1 cellular context compared by ENCODE assay signal in the genomic region with DNA sequence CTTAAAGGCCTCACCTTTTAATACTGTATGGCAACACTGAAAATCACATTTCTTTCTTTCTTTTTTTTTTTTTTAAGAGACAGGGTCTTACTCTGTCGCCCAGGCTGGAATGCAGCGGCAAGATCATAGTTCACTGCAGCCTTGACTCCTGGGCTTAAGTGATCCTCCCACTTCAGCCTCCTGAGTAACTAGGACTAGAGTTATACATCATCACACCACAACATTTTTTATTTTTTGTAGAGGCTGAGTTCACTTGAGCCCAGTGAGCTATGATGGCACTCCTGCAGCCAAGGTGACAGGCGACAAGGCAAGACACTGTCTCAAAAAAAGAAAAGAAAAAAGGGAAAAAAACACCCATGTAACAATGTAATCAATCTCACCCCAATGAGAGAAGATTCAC.
TF ChIP-seq lines count a peak whose summit lies in the region.

No MANE protein-coding gene starts in this region.

TF ChIP-seq in HepG2, 621 proteins besides CTCF, POLR2A, EP300 and RAD21 (continued from another document):
- TF ChIP-seq HNF4A (CRISPR knock-in tag; IDR thresholded peaks at IDR 0.05) (peak; percentile 21; the same call in 1 of the 2 replicates), ZNF121 (CRISPR knock-in tag; IDR thresholded peaks at IDR 0.05) (peak; percentile 62), DNMT3B (CRISPR knock-in tag; conservative IDR thresholded peaks at IDR 0.05) (no peak)
- TF ChIP-seq, protein P1, sequence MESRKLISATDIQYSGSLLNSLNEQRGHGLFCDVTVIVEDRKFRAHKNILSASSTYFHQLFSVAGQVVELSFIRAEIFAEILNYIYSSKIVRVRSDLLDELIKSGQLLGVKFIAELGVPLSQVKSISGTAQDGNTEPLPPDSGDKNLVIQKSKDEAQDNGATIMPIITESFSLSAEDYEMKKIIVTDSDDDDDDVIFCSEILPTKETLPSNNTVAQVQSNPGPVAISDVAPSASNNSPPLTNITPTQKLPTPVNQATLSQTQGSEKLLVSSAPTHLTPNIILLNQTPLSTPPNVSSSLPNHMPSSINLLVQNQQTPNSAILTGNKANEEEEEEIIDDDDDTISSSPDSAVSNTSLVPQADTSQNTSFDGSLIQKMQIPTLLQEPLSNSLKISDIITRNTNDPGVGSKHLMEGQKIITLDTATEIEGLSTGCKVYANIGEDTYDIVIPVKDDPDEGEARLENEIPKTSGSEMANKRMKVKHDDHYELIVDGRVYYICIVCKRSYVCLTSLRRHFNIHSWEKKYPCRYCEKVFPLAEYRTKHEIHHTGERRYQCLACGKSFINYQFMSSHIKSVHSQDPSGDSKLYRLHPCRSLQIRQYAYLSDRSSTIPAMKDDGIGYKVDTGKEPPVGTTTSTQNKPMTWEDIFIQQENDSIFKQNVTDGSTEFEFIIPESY (CRISPR knock-in tag; IDR thresholded peaks at IDR 0.05) = peak; percentile 12; the same call in 1 of the 2 replicates
- TF ChIP-seq, protein P2, sequence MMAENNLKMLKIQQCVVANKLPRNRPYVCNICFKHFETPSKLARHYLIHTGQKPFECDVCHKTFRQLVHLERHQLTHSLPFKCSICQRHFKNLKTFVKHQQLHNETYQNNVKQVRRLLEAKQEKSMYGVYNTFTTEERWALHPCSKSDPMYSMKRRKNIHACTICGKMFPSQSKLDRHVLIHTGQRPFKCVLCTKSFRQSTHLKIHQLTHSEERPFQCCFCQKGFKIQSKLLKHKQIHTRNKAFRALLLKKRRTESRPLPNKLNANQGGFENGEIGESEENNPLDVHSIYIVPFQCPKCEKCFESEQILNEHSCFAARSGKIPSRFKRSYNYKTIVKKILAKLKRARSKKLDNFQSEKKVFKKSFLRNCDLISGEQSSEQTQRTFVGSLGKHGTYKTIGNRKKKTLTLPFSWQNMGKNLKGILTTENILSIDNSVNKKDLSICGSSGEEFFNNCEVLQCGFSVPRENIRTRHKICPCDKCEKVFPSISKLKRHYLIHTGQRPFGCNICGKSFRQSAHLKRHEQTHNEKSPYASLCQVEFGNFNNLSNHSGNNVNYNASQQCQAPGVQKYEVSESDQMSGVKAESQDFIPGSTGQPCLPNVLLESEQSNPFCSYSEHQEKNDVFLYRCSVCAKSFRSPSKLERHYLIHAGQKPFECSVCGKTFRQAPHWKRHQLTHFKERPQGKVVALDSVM (CRISPR knock-in tag; IDR thresholded peaks at IDR 0.05) = peak; percentile 89
TF ChIP-seq in HepG2: peak in this region for 5.
